8 cellular contexts compared by ENCODE assay signal in genomic region chrX:152830312-152831305, GRCh38. TPM values are rescaled to one million over a fixed set of nuclear protein-coding genes. Genes with fewer than 3 reads are reported as not detected.
A peak's percentile ranks its signal among the peaks of the same experiment; 100 is the strongest.
DNase-seq lines count a peak whose midpoint lies in the region; ATAC-seq and TF ChIP-seq lines count a peak whose summit lies in the region.

Gene CETN2, minus strand, starts transcription at chrX:152830757. Its CDS starts 47 bp downstream, at chrX:152830710.
Gene NSDHL, plus strand, starts transcription at chrX:152831063. Its CDS starts 15,262 bp downstream, at chrX:152846325.

- H3K36me3 ChIP-seq in adipocyte (ENCODE audit: control insufficient read depth, insufficient read depth, low read length, severe bottlenecking) (peaks cover 33% of the 10 kb centered on the region), trophoblast cell (ENCODE audit: control insufficient read depth in 1 of 2, insufficient read depth in 2 of 2, low read length in 2 of 2) (peaks cover 9 to 27% of the 10 kb centered on the region in 2 experiments), transverse colon (no peaks in the 10 kb centered on the region)

- peak within 1 kb of the TSS; percentile 3 for H3K18ac ChIP-seq in trophoblast cell (ENCODE audit: low read length)

- H2BK120ac ChIP-seq in trophoblast cell (ENCODE audit: insufficient read depth, low read length, poor library complexity) = peak within 1 kb of the TSS; percentile 37

- TF ChIP-seq CTCF in GM12865 (IDR thresholded peaks at IDR 0.05; ENCODE audit: insufficient read depth, low read depth, low read length, missing control alignments) (no peak), transverse colon (IDR thresholded peaks at IDR 0.05) (no peak)

- H3K9ac ChIP-seq in adipocyte (ENCODE audit: low read length) (peak within 1 kb of the TSS; percentile 93), trophoblast cell (ENCODE audit: low read length) (peak within 1 kb of the TSS; percentile 93)

- H3K79me1 ChIP-seq in trophoblast cell (ENCODE audit: low read length) = peaks cover 5% of the 10 kb centered on the region

- H3K23ac ChIP-seq in trophoblast cell (ENCODE audit: low read length) = no peak within 1 kb of the TSS

- H3K27ac ChIP-seq in trophoblast cell (ENCODE audit: low read depth, low read length) (no peak within 1 kb of the TSS), transverse colon (peak within 1 kb of the TSS; percentile 70 to 86 (median 80))

- peak; percentile 98 for ATAC-seq in HG02763 (IDR thresholded peaks at IDR 0.05; ENCODE audit: unreplicated experiment)

- peak within 1 kb of the TSS; percentile 65 for H2AK5ac ChIP-seq in trophoblast cell (ENCODE audit: low read length)

- WGBS in trophoblast cell (ENCODE audit: extremely low coverage, insufficient coverage, insufficient read length) = no CpG with 5 or more reads among the region's 71 CpGs
- 57% methylated on average over 71 of the region's 71 CpGs; no CpG with 5 or more reads in 1 of the 2 donors for WGBS in transverse colon (ENCODE audit: low coverage in 1 of 2), 2 donors

- intact Hi-C loops in cardiac septum (cut with DNase I) (no loop called here), transverse colon (cut with DNase I; ENCODE audit: low total_unique reads) (no loop called here)

- H3K27me3 ChIP-seq in adipocyte (replicated peaks; ENCODE audit: control insufficient read depth, insufficient read depth, low read length) (peaks cover 7% of the 10 kb centered on the region), trophoblast cell (ENCODE audit: insufficient read depth, low read length) (no peaks in the 10 kb centered on the region), transverse colon (no peaks in the 10 kb centered on the region)

- H3K4me1 ChIP-seq in adipocyte (ENCODE audit: control insufficient read depth, insufficient read depth, low read length) (peaks cover 13% of the 10 kb centered on the region), trophoblast cell (ENCODE audit: control insufficient read depth in 1 of 2, insufficient read depth in 2 of 2, low read length in 2 of 2) (peaks cover 3 to 4% of the 10 kb centered on the region in 2 experiments), transverse colon (peaks cover 0 to 15% (median 5%) of the 10 kb centered on the region in 4 donors)

- TF ChIP-seq EP300 in transverse colon (IDR thresholded peaks at IDR 0.05; ENCODE audit: low read depth) = no peak

- DNase-seq in GM12865 (ENCODE audit: low read depth) (peak; percentile 96), NCI-H1417 treated with DMSO at 0.1 percent for 48 hours (lab: John Stamatoyannopoulos, UW) (peak; percentile 33), SW480 (ENCODE audit: low spot score) (peak; percentile 92), adipocyte (ENCODE audit: low read depth) (peak; percentile 96), cardiac septum (ENCODE audit: low spot score) (peak; percentile 98), trophoblast cell (peak; percentile 92 to 93), transverse colon (peak; percentile 96)

- in situ Hi-C loops in transverse colon (cut with MboI; ENCODE audit: low pct_ligation_motif_present in 1 of 4, low pct_unique_long_range_greater_than_20kb in 1 of 4, low sequenced_read_pairs in 3 of 4) = no loop called here

- TF ChIP-seq POLR2A in transverse colon (IDR thresholded peaks at IDR 0.05) = peak; percentile 63

- H2BK5ac ChIP-seq in trophoblast cell (ENCODE audit: low read depth, low read length, poor library complexity) = peak within 1 kb of the TSS; percentile 59

- peak within 1 kb of the TSS; percentile 62 for H3K14ac ChIP-seq in trophoblast cell (ENCODE audit: low read length)

- peak within 1 kb of the TSS; percentile 73 for H4K8ac ChIP-seq in trophoblast cell (ENCODE audit: low read depth, low read length)

- H3K4ac ChIP-seq in trophoblast cell (ENCODE audit: low read depth, low read length) = peak within 1 kb of the TSS; percentile 49

- H3K4me3 ChIP-seq in GM12865 (ENCODE audit: low read depth, low read length) (peak within 1 kb of the TSS; percentile 76), adipocyte (ENCODE audit: low read length) (peak within 1 kb of the TSS; percentile 91), trophoblast cell (ENCODE audit: low read depth, low read length) (peak within 1 kb of the TSS; percentile 92), transverse colon (peak within 1 kb of the TSS; percentile 46 to 80 (median 51))

- peak within 1 kb of the TSS; percentile 52 for H2AFZ ChIP-seq in trophoblast cell (ENCODE audit: insufficient read depth, low read length, poor library complexity)

- H3K79me2 ChIP-seq in trophoblast cell (ENCODE audit: control insufficient read depth, insufficient read depth, low read length, poor library complexity) = peaks cover 6% of the 10 kb centered on the region

- no peak within 1 kb of the TSS for H2BK12ac ChIP-seq in trophoblast cell (ENCODE audit: low read length)

- H3K4me2 ChIP-seq in trophoblast cell (ENCODE audit: low read length) = peak within 1 kb of the TSS; percentile 86

- peaks cover 4% of the 10 kb centered on the region for H3K9me3 ChIP-seq in adipocyte (ENCODE audit: control insufficient read depth, low read length)
- no peaks in the 10 kb centered on the region for H3K9me3 ChIP-seq in trophoblast cell (ENCODE audit: insufficient read depth, low read depth, low read length)
- no peaks in the 10 kb centered on the region for H3K9me3 ChIP-seq in transverse colon

- H4K12ac ChIP-seq in trophoblast cell (ENCODE audit: low read depth, low read length) = peak within 1 kb of the TSS; percentile 74

- peak within 1 kb of the TSS; percentile 82 for H4K91ac ChIP-seq in trophoblast cell (ENCODE audit: low read depth, low read length)

RNA-seq across cellular contexts. Expression of gene CETN2, which starts in this region (rescaled TPM):
- total RNA-seq in cardiac septum (22.3 TPM), transverse colon (10 to 100 TPM in 2 of 4 donors, 1 to 10 TPM in 2; 3.4 to 14.6 (median 10.4) TPM)
- 57.9 and 59.5 TPM in 2 replicates for polyA plus RNA-seq in trophoblast cell (2013)

RNA-seq across cellular contexts. Expression of gene NSDHL, which starts in this region (rescaled TPM):
- total RNA-seq in cardiac septum = 12.5 TPM
- polyA plus RNA-seq in trophoblast cell (2013) = 44.6 and 44.8 TPM in 2 replicates
- total RNA-seq in transverse colon = 10 to 100 TPM in 2 of 4 donors, 1 to 10 TPM in 2; 1.4 to 21.0 (median 13.5) TPM

Comparison
In these comparisons a context has a peak if more than half of its experiments do, and no peak if none do; other contexts are left out.
1. DNase-seq: peak in every context shown above with its lines; median percentile 98 in cardiac septum; 96 in GM12865; 96 in adipocyte; 96 in transverse colon; 92 in trophoblast cell; 92 in SW480; 33 in NCI-H1417 treated with DMSO at 0.1 percent for 48 hours.